ENCODE assay signal across 8 cellular contexts in the genomic region with DNA sequence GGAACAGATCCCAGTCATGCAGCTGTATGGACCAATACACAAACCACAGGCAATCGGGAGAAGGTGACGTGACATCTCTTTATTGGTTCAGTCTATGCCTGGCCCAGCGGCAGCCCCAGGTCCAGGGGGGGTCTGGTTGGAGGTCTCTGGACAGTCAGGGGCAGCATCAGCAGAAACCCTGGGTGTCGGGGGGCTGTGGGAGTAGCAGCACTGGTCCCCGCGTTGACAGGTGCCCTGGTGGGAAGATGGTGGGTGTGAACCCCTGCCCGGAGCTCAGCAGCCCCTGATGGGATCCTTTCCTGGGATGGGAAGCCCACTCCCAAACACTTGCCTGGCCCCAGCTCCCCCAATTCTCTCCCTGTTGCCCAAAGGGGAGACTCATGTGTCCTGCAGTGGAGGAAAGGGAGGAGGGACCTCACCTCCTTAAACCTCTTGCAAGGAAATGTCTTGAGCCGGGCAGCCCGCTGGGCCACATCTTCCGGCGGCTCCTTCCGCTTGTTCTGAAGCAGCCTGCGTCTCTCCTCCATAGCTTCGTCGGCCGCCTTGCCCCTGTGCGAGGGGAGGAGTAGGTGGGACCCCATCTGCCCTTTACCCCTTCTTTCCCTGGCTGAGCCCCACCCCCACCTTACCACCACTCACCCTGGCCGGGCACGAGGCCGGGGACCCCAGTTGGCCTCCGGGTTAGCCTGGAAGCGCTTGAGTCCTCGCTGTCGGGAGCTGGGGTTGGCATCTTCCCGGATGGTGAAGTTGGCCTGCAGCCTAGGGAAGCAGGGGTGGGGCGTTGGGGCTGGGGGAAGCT. TPM values are rescaled to one million over a fixed set of nuclear protein-coding genes. Genes with fewer than 3 reads are reported as not detected.
DNase-seq lines count a peak whose midpoint lies in the region; ATAC-seq and TF ChIP-seq lines count a peak whose summit lies in the region.

No MANE protein-coding gene starts in this region.

- intact Hi-C loops in CD14-positive monocyte (cut with micrococcal nuclease): loop anchor here (5.0 kb wide), 1 partner anchor 47 kb away; a partner anchor contains a TSS
- intact Hi-C loops in activated T-helper 1 cell treated with anti-CD3 and anti-CD28 coated beads, Interleukin-12 subunit alpha, Interleukin-12 subunit beta, Interleukin-2, Interleukin-4 antibody, amounts not matched to agents 30 ng/mL and 10 ng/mL and 1 ng/mL, durations not matched to agents 14 hours and 24 hours and 36 hours (cut with micrococcal nuclease): loop anchor here (1.0 kb wide), 1 partner anchor 11 kb away; a partner anchor contains a TSS
- intact Hi-C loops in mucosa of descending colon (cut with DNase I, micrococcal nuclease): no loop called here

- H3K4me3 Mint-ChIP-seq in CD14-positive monocyte: peak overlapping the region; percentile 91 to 98
- H3K4me3 Mint-ChIP-seq in activated T-helper 1 cell treated with anti-CD3 and anti-CD28 coated beads, Interleukin-12 subunit alpha, Interleukin-12 subunit beta, Interleukin-2, Interleukin-4 antibody, amounts not matched to agents 30 ng/mL and 10 ng/mL and 1 ng/mL, durations not matched to agents 14 hours and 24 hours and 36 hours: peak overlapping the region; percentile 93

- H3K4me3 ChIP-seq in H7 (ENCODE audit: insufficient read depth, low read depth, low read length) (no peak overlapping the region), mucosa of descending colon (no peak overlapping the region)

- H3K36me3 ChIP-seq in H7 (replicated peaks; ENCODE audit: control insufficient read depth, insufficient read depth, low read length): peaks cover 1% of the 10 kb centered on the region
- H3K36me3 ChIP-seq in mucosa of descending colon (ENCODE audit: low read depth): no peaks in the 10 kb centered on the region

- H3K27ac ChIP-seq in foreskin keratinocyte: no peak overlapping the region

- H3K9me3 Mint-ChIP-seq in CD14-positive monocyte: no peaks in the 10 kb centered on the region
- H3K9me3 Mint-ChIP-seq in activated T-helper 1 cell treated with anti-CD3 and anti-CD28 coated beads, Interleukin-12 subunit alpha, Interleukin-12 subunit beta, Interleukin-2, Interleukin-4 antibody, amounts not matched to agents 30 ng/mL and 10 ng/mL and 1 ng/mL, durations not matched to agents 14 hours and 24 hours and 36 hours: no peaks in the 10 kb centered on the region

- H3K4me1 ChIP-seq in mucosa of descending colon (ENCODE audit: low read depth) (peaks cover 15% of the 10 kb centered on the region), foreskin keratinocyte (no peaks in the 10 kb centered on the region)

- H3K9me3 ChIP-seq in mucosa of descending colon: no peaks in the 10 kb centered on the region

- peaks cover 0 to 2% (median 0%) of the 10 kb centered on the region in 3 donors for H3K27me3 Mint-ChIP-seq in CD14-positive monocyte (ENCODE audit: low read depth in 3 of 3)
- no peaks in the 10 kb centered on the region for H3K27me3 Mint-ChIP-seq in activated T-helper 1 cell treated with anti-CD3 and anti-CD28 coated beads, Interleukin-12 subunit alpha, Interleukin-12 subunit beta, Interleukin-2, Interleukin-4 antibody, amounts not matched to agents 30 ng/mL and 10 ng/mL and 1 ng/mL, durations not matched to agents 14 hours and 24 hours and 36 hours (ENCODE audit: insufficient read depth)

- DNase-seq in CD14-positive monocyte (ENCODE audit: low spot score) (no peak), H7 (peak; percentile 64), mucosa of descending colon (peak; percentile 26 to 75 (median 47)), foreskin keratinocyte (no peak)
- no peak for DNase-seq in activated T-helper 1 cell treated with anti-CD3 and anti-CD28 coated beads, Interleukin-12 subunit alpha, Interleukin-12 subunit beta, Interleukin-2, Interleukin-4 antibody, amounts not matched to agents 30 ng/mL and 10 ng/mL and 1 ng/mL, durations not matched to agents 14 hours and 24 hours and 36 hours (ENCODE audit: low spot score)

- TF ChIP-seq CTCF in CD14-positive monocyte (IDR thresholded peaks at IDR 0.05): peak; percentile 73
- no peak for TF ChIP-seq CTCF in mucosa of descending colon (IDR thresholded peaks at IDR 0.05)
- no peak for TF ChIP-seq CTCF in foreskin keratinocyte (conservative IDR thresholded peaks at IDR 0.05)

- peak overlapping the region; percentile 89 to 97 (median 95) for H3K27ac Mint-ChIP-seq in CD14-positive monocyte
- H3K27ac Mint-ChIP-seq in activated T-helper 1 cell treated with anti-CD3 and anti-CD28 coated beads, Interleukin-12 subunit alpha, Interleukin-12 subunit beta, Interleukin-2, Interleukin-4 antibody, amounts not matched to agents 30 ng/mL and 10 ng/mL and 1 ng/mL, durations not matched to agents 14 hours and 24 hours and 36 hours: peak overlapping the region; percentile 91

- H3K4me1 Mint-ChIP-seq in CD14-positive monocyte: peaks cover 46% of the 10 kb centered on the region
- peaks cover 12% of the 10 kb centered on the region for H3K4me1 Mint-ChIP-seq in activated T-helper 1 cell treated with anti-CD3 and anti-CD28 coated beads, Interleukin-12 subunit alpha, Interleukin-12 subunit beta, Interleukin-2, Interleukin-4 antibody, amounts not matched to agents 30 ng/mL and 10 ng/mL and 1 ng/mL, durations not matched to agents 14 hours and 24 hours and 36 hours (ENCODE audit: low read depth)

- H3K27me3 ChIP-seq in H7 (ENCODE audit: control insufficient read depth, insufficient read depth, low read length): peaks cover 14% of the 10 kb centered on the region
- no peaks in the 10 kb centered on the region for H3K27me3 ChIP-seq in foreskin keratinocyte

- H3K36me3 Mint-ChIP-seq in CD14-positive monocyte: peaks cover 15 to 23% of the 10 kb centered on the region in 2 donors
- peaks cover 13% of the 10 kb centered on the region for H3K36me3 Mint-ChIP-seq in activated T-helper 1 cell treated with anti-CD3 and anti-CD28 coated beads, Interleukin-12 subunit alpha, Interleukin-12 subunit beta, Interleukin-2, Interleukin-4 antibody, amounts not matched to agents 30 ng/mL and 10 ng/mL and 1 ng/mL, durations not matched to agents 14 hours and 24 hours and 36 hours (ENCODE audit: low read depth)

- ATAC-seq in mucosa of descending colon (peak; percentile 9), GM21825 (IDR thresholded peaks at IDR 0.05; ENCODE audit: unreplicated experiment) (no peak), GM21423 (IDR thresholded peaks at IDR 0.05; ENCODE audit: unreplicated experiment) (no peak), foreskin keratinocyte (no peak), GM18502 (IDR thresholded peaks at IDR 0.05; ENCODE audit: poor library complexity, unreplicated experiment) (no peak)

RNA-seq across cellular contexts. Expression of a gene that starts 2.4 kb away (rescaled TPM):
- 10 to 100 TPM; 35.7 to 37.1 TPM for polyA plus RNA-seq in CD14-positive monocyte
- total RNA-seq in H7 (2014; rRNA removed; shearing (Covaris generic)): 1.5 and 1.7 TPM in 2 replicates
- 2.4 and 2.5 TPM in 2 replicates for total RNA-seq in activated T-helper 1 cell treated with anti-CD3 and anti-CD28 coated beads, Interleukin-12 subunit alpha, Interleukin-12 subunit beta, Interleukin-2, Interleukin-4 antibody, amounts not matched to agents 30 ng/mL and 10 ng/mL and 1 ng/mL, durations not matched to agents 14 hours and 24 hours and 36 hours
- 1 to 10 TPM; 1.7 to 7.6 (median 4.7) TPM for total RNA-seq in mucosa of descending colon
- total RNA-seq in foreskin keratinocyte: 1.9 and 2.1 TPM in 2 replicates
- 1.6 and 2.7 TPM in 2 replicates for polyA plus RNA-seq in foreskin keratinocyte

RNA-seq across cellular contexts. Expression of a gene that starts 11.5 kb away (rescaled TPM):
- polyA plus RNA-seq in CD14-positive monocyte (10 to 100 TPM; 14.5 TPM), foreskin keratinocyte (43.4 and 44.8 TPM in 2 replicates)
- total RNA-seq in H7 (2014; rRNA removed; shearing (Covaris generic)): 81.5 and 89.1 TPM in 2 replicates
- total RNA-seq in activated T-helper 1 cell treated with anti-CD3 and anti-CD28 coated beads, Interleukin-12 subunit alpha, Interleukin-12 subunit beta, Interleukin-2, Interleukin-4 antibody, amounts not matched to agents 30 ng/mL and 10 ng/mL and 1 ng/mL, durations not matched to agents 14 hours and 24 hours and 36 hours: 154 and 157 TPM in 2 replicates
- total RNA-seq in mucosa of descending colon (10 to 100 TPM; 26.6 to 37.9 (median 30.0) TPM), foreskin keratinocyte (35.7 and 37.7 TPM in 2 replicates)

RNA-seq across cellular contexts. Expression of a gene that starts 13.0 kb away (rescaled TPM):
- polyA plus RNA-seq in CD14-positive monocyte: 1 to 10 TPM; 1.1 to 2.2 TPM
- 254 and 292 TPM in 2 replicates for total RNA-seq in H7 (2014; rRNA removed; shearing (Covaris generic))
- total RNA-seq in activated T-helper 1 cell treated with anti-CD3 and anti-CD28 coated beads, Interleukin-12 subunit alpha, Interleukin-12 subunit beta, Interleukin-2, Interleukin-4 antibody, amounts not matched to agents 30 ng/mL and 10 ng/mL and 1 ng/mL, durations not matched to agents 14 hours and 24 hours and 36 hours: 124 TPM in 2 replicates
- total RNA-seq in mucosa of descending colon: 10 to 100 TPM; 42.2 to 58.9 (median 54.1) TPM
- 71.7 and 72.6 TPM in 2 replicates for total RNA-seq in foreskin keratinocyte
- polyA plus RNA-seq in foreskin keratinocyte: 32.9 and 36.7 TPM in 2 replicates

RNA-seq across cellular contexts. Expression of a gene that starts 45.1 kb away (rescaled TPM):
- polyA plus RNA-seq in CD14-positive monocyte: 100 to 1,000 TPM; 158 to 172 TPM
- total RNA-seq in H7 (2014; rRNA removed; shearing (Covaris generic)): 60.1 and 60.7 TPM in 2 replicates
- 73.8 and 78.1 TPM in 2 replicates for total RNA-seq in activated T-helper 1 cell treated with anti-CD3 and anti-CD28 coated beads, Interleukin-12 subunit alpha, Interleukin-12 subunit beta, Interleukin-2, Interleukin-4 antibody, amounts not matched to agents 30 ng/mL and 10 ng/mL and 1 ng/mL, durations not matched to agents 14 hours and 24 hours and 36 hours
- total RNA-seq in mucosa of descending colon: 10 to 100 TPM; 48.2 to 59.7 (median 49.3) TPM
- total RNA-seq in foreskin keratinocyte: 66.7 and 69.4 TPM in 2 replicates
- 95.3 and 97.5 TPM in 2 replicates for polyA plus RNA-seq in foreskin keratinocyte

RNA-seq across cellular contexts. Expression of a gene that starts 45.2 kb away (rescaled TPM):
- polyA plus RNA-seq in CD14-positive monocyte (100 to 1,000 TPM; 355 to 601 TPM), foreskin keratinocyte (72.2 and 90.4 TPM in 2 replicates)
- total RNA-seq in H7 (2014; rRNA removed; shearing (Covaris generic)): 34.5 and 56.4 TPM in 2 replicates
- 173 and 175 TPM in 2 replicates for total RNA-seq in activated T-helper 1 cell treated with anti-CD3 and anti-CD28 coated beads, Interleukin-12 subunit alpha, Interleukin-12 subunit beta, Interleukin-2, Interleukin-4 antibody, amounts not matched to agents 30 ng/mL and 10 ng/mL and 1 ng/mL, durations not matched to agents 14 hours and 24 hours and 36 hours
- total RNA-seq in mucosa of descending colon (100 to 1,000 TPM; 101 to 117 (median 112) TPM), foreskin keratinocyte (48.2 and 51.8 TPM in 2 replicates)

Comparison
In these comparisons a context has a peak if more than half of its experiments do, and no peak if none do; other contexts are left out.
1. DNase-seq: peak in H7 (single experiment) and mucosa of descending colon (3 of 3); none in CD14-positive monocyte (single experiment), activated T-helper 1 cell treated with anti-CD3 and anti-CD28 coated beads, Interleukin-12 subunit alpha, Interleukin-12 subunit beta, Interleukin-2, Interleukin-4 antibody, amounts not matched to agents 30 ng/mL and 10 ng/mL and 1 ng/mL, durations not matched to agents 14 hours and 24 hours and 36 hours (single experiment) and foreskin keratinocyte (0 of 2).
2. intact Hi-C loops: an anchor here in CD14-positive monocyte (5.0 kb wide) and activated T-helper 1 cell treated with anti-CD3 and anti-CD28 coated beads, Interleukin-12 subunit alpha, Interleukin-12 subunit beta, Interleukin-2, Interleukin-4 antibody, amounts not matched to agents 30 ng/mL and 10 ng/mL and 1 ng/mL, durations not matched to agents 14 hours and 24 hours and 36 hours (1.0 kb wide); none called in mucosa of descending colon.